Comparison of ENCODE assay signal across 15 cellular contexts in the genomic region with DNA sequence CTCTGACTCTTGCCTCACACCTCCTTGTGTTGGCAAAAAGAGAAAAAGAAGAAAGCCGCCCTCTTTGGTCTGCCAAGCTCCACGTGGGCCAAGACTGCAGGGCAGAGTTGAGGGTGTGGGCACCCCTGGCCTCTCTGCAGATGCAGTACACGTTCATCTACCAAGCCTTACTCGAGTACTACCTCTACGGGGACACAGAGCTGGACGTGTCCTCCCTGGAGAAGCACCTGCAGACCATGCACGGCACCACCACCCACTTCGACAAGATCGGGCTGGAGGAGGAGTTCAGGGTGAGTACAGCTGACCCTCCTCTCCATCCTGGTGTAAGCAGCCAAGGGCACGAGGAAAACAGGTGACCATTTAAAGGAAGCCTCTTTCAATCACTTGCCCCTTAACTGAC.
"Had no signal": no experiment of that assay in that cellular context is flagged by ENCODE, and none has a peak within 500 bp of the region (broad histone marks: within the 10 kb centered on the region; RNA-seq: fewer than 3 reads in every experiment).

No MANE protein-coding gene starts in this region.

- H3K4me1 Mint-ChIP-seq: endodermal cell had no signal

- H3K9ac ChIP-seq: SK-N-SH had no signal

- H3K27ac Mint-ChIP-seq: endodermal cell, progenitor cell of endocrine pancreas, type B pancreatic cell had no signal

- FAIRE-seq: islet of Langerhans, small intestine had no signal

- H3K27ac ChIP-seq: right atrium auricular region, suprapubic skin, WERI-Rb-1 had no signal

- H3K36me3 Mint-ChIP-seq: type B pancreatic cell had no signal

- ATAC-seq: activated T-cell treated with anti-CD3 and anti-CD28 coated beads, Interleukin-2, amount 50 U/mL, for 4 hours; stimulated activated naive CD8-positive, alpha-beta T cell treated with anti-CD3 and anti-CD28 coated beads, Interleukin-15, Interleukin-2, amounts not matched to agents 100 U/mL and 50 U/mL, for 24 hours had no signal

- H3K27me3 Mint-ChIP-seq: naive B cell, type B pancreatic cell had no signal

- H3K9me3 ChIP-seq: right atrium auricular region, SK-N-SH, suprapubic skin had no signal

- DNase-seq: activated CD4-positive, alpha-beta T cell treated with anti-CD3 and anti-CD28 coated beads, Interleukin-2, amount 50 U/mL, for 48 hours; activated T-cell treated with anti-CD3 and anti-CD28 coated beads, Interleukin-2, amount 50 U/mL, for 4 hours; endodermal cell; naive B cell; SK-N-SH; small intestine; stimulated activated naive CD8-positive, alpha-beta T cell treated with anti-CD3 and anti-CD28 coated beads, Interleukin-15, Interleukin-2, amounts not matched to agents 100 U/mL and 50 U/mL, for 24 hours; T-helper 1 cell; WERI-Rb-1 had no signal

- H3K27me3 ChIP-seq: right atrium auricular region, suprapubic skin had no signal

- H3K9me3 Mint-ChIP-seq: activated T-cell treated with anti-CD3 and anti-CD28 coated beads, Interleukin-2, amount 50 U/mL, for 4 hours; endodermal cell; naive B cell; type B pancreatic cell had no signal

- H3K36me3 ChIP-seq: WERI-Rb-1 had no signal

- H3K4me3 Mint-ChIP-seq: activated T-cell treated with anti-CD3 and anti-CD28 coated beads, Interleukin-2, amount 50 U/mL, for 4 hours; endodermal cell; naive B cell; type B pancreatic cell had no signal

- H3K4me3 ChIP-seq: lung, right atrium auricular region, suprapubic skin had no signal
